19 cellular contexts compared by ENCODE assay signal in genomic region chr16:1326380-1326779, GRCh38. TPM values are rescaled to one million over a fixed set of nuclear protein-coding genes. Genes with fewer than 3 reads are reported as not detected.
DNase-seq lines count a peak whose midpoint lies in the region; ATAC-seq and TF ChIP-seq lines count a peak whose summit lies in the region.
"Had no signal": no experiment of that assay in that cellular context is flagged by ENCODE, and none has a peak within 500 bp of the region (broad histone marks: within the 10 kb centered on the region; RNA-seq: fewer than 3 reads in every experiment).

No MANE protein-coding gene starts in this region.

- peaks cover 29% of the 10 kb centered on the region for H3K4me1 ChIP-seq in left ventricle myocardium inferior
- H3K4me1 ChIP-seq: HAP-1 had no signal

- H3K36me3 ChIP-seq in left ventricle myocardium inferior: peaks cover 41% of the 10 kb centered on the region

- H3K9me3 Mint-ChIP-seq in memory B cell: no peaks in the 10 kb centered on the region
- no peaks in the 10 kb centered on the region for H3K9me3 Mint-ChIP-seq in stimulated activated naive B cell treated with anti-CD40 and anti-IgM and Interleukin-4, amounts not matched to agents 10 μg/mL and 1 μg/mL and 100 μg/mL, for 72 hours

- no peaks in the 10 kb centered on the region for H3K27me3 Mint-ChIP-seq in T-helper 17 cell
- H3K27me3 Mint-ChIP-seq in memory B cell: no peaks in the 10 kb centered on the region
- H3K27me3 Mint-ChIP-seq in stimulated activated naive B cell treated with anti-CD40 and anti-IgM and Interleukin-4, amounts not matched to agents 10 μg/mL and 1 μg/mL and 100 μg/mL, for 72 hours: peaks cover 0 to 4% of the 10 kb centered on the region in 2 donors

- H3K4me3 Mint-ChIP-seq in T-helper 17 cell (peak overlapping the region; percentile 31), memory B cell (peak overlapping the region; percentile 54)
- H3K4me3 Mint-ChIP-seq in stimulated activated naive B cell treated with anti-CD40 and anti-IgM and Interleukin-4, amounts not matched to agents 10 μg/mL and 1 μg/mL and 100 μg/mL, for 72 hours: no peak overlapping the region

- H3K36me3 Mint-ChIP-seq in T-helper 17 cell (ENCODE audit: low read depth): peaks cover 3% of the 10 kb centered on the region
- H3K36me3 Mint-ChIP-seq in memory B cell: peaks cover 11% of the 10 kb centered on the region
- H3K36me3 Mint-ChIP-seq in stimulated activated naive B cell treated with anti-CD40 and anti-IgM and Interleukin-4, amounts not matched to agents 10 μg/mL and 1 μg/mL and 100 μg/mL, for 72 hours: peaks cover 21 to 22% of the 10 kb centered on the region in 2 donors

- intact Hi-C loops in left ventricle myocardium inferior (cut with micrococcal nuclease) (no loop called here), Right ventricle myocardium inferior (cut with DNase I) (no loop called here)

- H3K9me3 ChIP-seq in left ventricle myocardium inferior (replicated peaks): peaks cover 4% of the 10 kb centered on the region
- no peaks in the 10 kb centered on the region for H3K9me3 ChIP-seq in T-helper 17 cell (ENCODE audit: control insufficient read depth, low read length, poor library complexity, severe bottlenecking)

- DNase-seq in left ventricle myocardium inferior: no peak
- DNase-seq in Right ventricle myocardium inferior (ENCODE audit: missing footprints): no peak
- DNase-seq in T-helper 17 cell: no peak
- peak in 1 of 2 donors; percentile 59 for DNase-seq in memory B cell (ENCODE audit: low spot score in 2 of 2)
- DNase-seq in stimulated activated naive B cell treated with anti-CD40 and anti-IgM and Interleukin-4, amounts not matched to agents 10 μg/mL and 1 μg/mL and 100 μg/mL, for 72 hours: no peak
- no peak for DNase-seq in DMS 273 treated with DMSO at 0.1 percent for 48 hours (lab: John Stamatoyannopoulos, UW)
- DNase-seq: DMS153, Karpas-422, MG63, NCI-H1092, NCI-H146, NCI-H2081, NCI-H510A, NCI-H774, PC-9 had no signal

- H3K4me1 Mint-ChIP-seq in T-helper 17 cell: peaks cover 2% of the 10 kb centered on the region
- peaks cover 7% of the 10 kb centered on the region for H3K4me1 Mint-ChIP-seq in memory B cell
- H3K4me1 Mint-ChIP-seq in stimulated activated naive B cell treated with anti-CD40 and anti-IgM and Interleukin-4, amounts not matched to agents 10 μg/mL and 1 μg/mL and 100 μg/mL, for 72 hours: peaks cover 3 to 4% of the 10 kb centered on the region in 2 donors

- no peak overlapping the region for H3K27ac Mint-ChIP-seq in T-helper 17 cell
- peak overlapping the region; percentile 99 for H3K27ac Mint-ChIP-seq in memory B cell
- peak overlapping the region; percentile 72 for H3K27ac Mint-ChIP-seq in stimulated activated naive B cell treated with anti-CD40 and anti-IgM and Interleukin-4, amounts not matched to agents 10 μg/mL and 1 μg/mL and 100 μg/mL, for 72 hours

- H3K4me3 ChIP-seq in left ventricle myocardium inferior: no peak overlapping the region
- H3K4me3 ChIP-seq: HAP-1, MG63, PC-9 had no signal

- ATAC-seq in Right ventricle myocardium inferior (no peak), T-helper 17 cell (no peak), memory B cell (ENCODE audit: low read depth) (peak; percentile 82), HG03571 (IDR thresholded peaks at IDR 0.05; ENCODE audit: unreplicated experiment) (no peak), GM18909 (IDR thresholded peaks at IDR 0.05; ENCODE audit: poor library complexity, unreplicated experiment) (no peak)
- peak in 1 of 2 donors; percentile 17 for ATAC-seq in stimulated activated naive B cell treated with anti-CD40 and anti-IgM and Interleukin-4, amounts not matched to agents 10 μg/mL and 1 μg/mL and 100 μg/mL, for 72 hours (replicated peaks)

- TF ChIP-seq CTCF in left ventricle myocardium inferior (IDR thresholded peaks at IDR 0.05; ENCODE audit: borderline replicate concordance): no peak

- peaks cover 10% of the 10 kb centered on the region for H3K27me3 ChIP-seq in left ventricle myocardium inferior (ENCODE audit: low read depth)

- peak overlapping the region; percentile 56 for H3K27ac ChIP-seq in left ventricle myocardium inferior (replicated peaks)
- H3K27ac ChIP-seq: C4-2B, PC-9 had no signal

RNA-seq across cellular contexts. Expression of gene BAIAP3, which starts 7.1 kb away (rescaled TPM):
- total RNA-seq in left ventricle myocardium inferior (3.9 TPM), Right ventricle myocardium inferior (1.9 TPM), T-helper 17 cell (10 to 100 TPM; 11.8 to 20.0 TPM)

RNA-seq across cellular contexts. Expression of gene UBE2I, which starts 16.9 kb away (rescaled TPM):
- total RNA-seq in left ventricle myocardium inferior (86.2 TPM), Right ventricle myocardium inferior (89.4 TPM), T-helper 17 cell (100 to 1,000 TPM; 233 to 249 TPM)

RNA-seq across cellular contexts. Expression of gene TSR3, which starts 25.3 kb away (rescaled TPM):
- 54.9 TPM for total RNA-seq in left ventricle myocardium inferior
- 54.6 TPM for total RNA-seq in Right ventricle myocardium inferior
- total RNA-seq in T-helper 17 cell: 10 to 100 TPM; 24.4 to 27.7 TPM

RNA-seq across cellular contexts. Expression of gene GNPTG, which starts 25.4 kb away (rescaled TPM):
- total RNA-seq in left ventricle myocardium inferior (31.8 TPM), Right ventricle myocardium inferior (35.0 TPM), T-helper 17 cell (10 to 100 TPM; 39.2 to 48.0 TPM)

Comparison
In these comparisons a context has a peak if more than half of its experiments do, and no peak if none do; other contexts are left out.
1. H3K4me3 Mint-ChIP-seq: peak in T-helper 17 cell (single experiment) and memory B cell (single experiment); none in stimulated activated naive B cell treated with anti-CD40 and anti-IgM and Interleukin-4, amounts not matched to agents 10 μg/mL and 1 μg/mL and 100 μg/mL, for 72 hours (0 of 2).